Comparison of ENCODE assay signal across 12 cellular contexts in genomic region chr2:57376985-57377384, GRCh38.
DNase-seq lines count a peak whose midpoint lies in the region; ATAC-seq and TF ChIP-seq lines count a peak whose summit lies in the region.
"Had no signal": no experiment of that assay in that cellular context is flagged by ENCODE, and none has a peak within 500 bp of the region (broad histone marks: within the 10 kb centered on the region; RNA-seq: fewer than 3 reads in every experiment).

No MANE protein-coding gene starts in this region.

- H3K9me3 ChIP-seq in mammary epithelial cell (replicated peaks; ENCODE audit: insufficient read depth, low read length): no peaks in the 10 kb centered on the region

- H3K27me3 ChIP-seq in mammary epithelial cell (ENCODE audit: insufficient read depth, low read length): no peaks in the 10 kb centered on the region

- H3K36me3 ChIP-seq in mammary epithelial cell (ENCODE audit: insufficient read depth, low read length): no peaks in the 10 kb centered on the region

- H2AFZ ChIP-seq in mammary epithelial cell (ENCODE audit: low read depth, low read length): no peak overlapping the region

- peaks cover 16% of the 10 kb centered on the region for H3K4me1 ChIP-seq in mammary epithelial cell (ENCODE audit: insufficient read depth, low read length)

- dilution Hi-C loops in mammary epithelial cell (cut with HindIII; ENCODE audit: low sequenced_read_pairs): no loop called here

- H3K4me3 ChIP-seq in mammary epithelial cell (replicated peaks in 1 of 3; ENCODE audit: insufficient read depth in 1 of 3, low read depth in 2 of 3, low read length in 3 of 3): no peak overlapping the region

- no peaks in the 10 kb centered on the region for H4K20me1 ChIP-seq in mammary epithelial cell (ENCODE audit: insufficient read depth, low read length)

- no TSS peak for BruUV-seq in mammary epithelial cell (replicated peaks; lab: Mats Ljungman, UMichigan)

- H3K4me2 ChIP-seq in mammary epithelial cell (ENCODE audit: insufficient read depth, low read depth, low read length): no peak overlapping the region

- CTCF ChIA-PET in mammary epithelial cell (lab: Charles Lee; ENCODE audit: low non-redundant PET): interaction anchor here (0.7 kb wide), 1 partner anchor 121 kb away, joined by 3 read pairs; no protein-coding TSS in a partner anchor

- ATAC-seq in HG02840 (IDR thresholded peaks at IDR 0.05; ENCODE audit: low FRiP score, unreplicated experiment) (no peak), GM21528 (IDR thresholded peaks at IDR 0.05; ENCODE audit: low FRiP score, unreplicated experiment) (no peak)
- ATAC-seq: left ventricle myocardium superior had no signal

- DNase-seq in NCI-H1417 (lab: John Stamatoyannopoulos, UW) (peak in 2 of 3 experiments; percentile 3 to 38), NCI-H1417 treated with DMSO at 0.1 percent for 48 hours (lab: John Stamatoyannopoulos, UW) (no peak), MV-4-11 (lab: John Stamatoyannopoulos, UW) (peak; percentile 38), mammary epithelial cell (no peak), pons (ENCODE audit: low spot score) (peak; percentile 10)
- no peak for DNase-seq in central memory CD4-positive, alpha-beta T cell
- DNase-seq: activated T-cell treated with anti-CD3 and anti-CD28 coated beads, Interleukin-2, amount 50 U/mL, for 1 hour; Karpas-422; left ventricle myocardium superior; T-helper 1 cell had no signal

- H3K27ac ChIP-seq in mammary epithelial cell (ENCODE audit: insufficient read depth, low read depth, low read length): no peak overlapping the region

- intact Hi-C loops in mammary epithelial cell (cut with micrococcal nuclease): loop anchor here (1.0 kb wide), 1 partner anchor 120 kb away; no protein-coding TSS in a partner anchor

- no peak overlapping the region for H3K9ac ChIP-seq in mammary epithelial cell (ENCODE audit: insufficient read depth, low read length)

- H3K79me2 ChIP-seq in mammary epithelial cell (ENCODE audit: insufficient read depth, low read length): no peaks in the 10 kb centered on the region

- in situ Hi-C loops in mammary epithelial cell (cut with MboI; ENCODE audit: low sequenced_read_pairs in 2 of 2): no loop called here

- WGBS in mammary epithelial cell (ENCODE audit: low coverage, missing lambda C conversion rate): 17% methylated on average over 1 of the region's 1 CpG

- TF ChIP-seq CTCF in mammary epithelial cell (conservative IDR thresholded peaks at IDR 0.05 in 1 of 2, IDR thresholded peaks at IDR 0.05 in 1 of 2; ENCODE audit: extremely low read depth in 1 of 2, insufficient read depth in 1 of 2, low read depth in 1 of 2, low read length in 2 of 2): peak; percentile 17 to 35

Comparison
In these comparisons a context has a peak if more than half of its experiments do, and no peak if none do; other contexts are left out.
1. DNase-seq: peak in NCI-H1417 (2 of 3), MV-4-11 (single experiment) and pons (single experiment); none in NCI-H1417 treated with DMSO at 0.1 percent for 48 hours (single experiment), mammary epithelial cell (single experiment) and central memory CD4-positive, alpha-beta T cell (single experiment).